8 cellular contexts compared by ENCODE assay signal in the genomic region with DNA sequence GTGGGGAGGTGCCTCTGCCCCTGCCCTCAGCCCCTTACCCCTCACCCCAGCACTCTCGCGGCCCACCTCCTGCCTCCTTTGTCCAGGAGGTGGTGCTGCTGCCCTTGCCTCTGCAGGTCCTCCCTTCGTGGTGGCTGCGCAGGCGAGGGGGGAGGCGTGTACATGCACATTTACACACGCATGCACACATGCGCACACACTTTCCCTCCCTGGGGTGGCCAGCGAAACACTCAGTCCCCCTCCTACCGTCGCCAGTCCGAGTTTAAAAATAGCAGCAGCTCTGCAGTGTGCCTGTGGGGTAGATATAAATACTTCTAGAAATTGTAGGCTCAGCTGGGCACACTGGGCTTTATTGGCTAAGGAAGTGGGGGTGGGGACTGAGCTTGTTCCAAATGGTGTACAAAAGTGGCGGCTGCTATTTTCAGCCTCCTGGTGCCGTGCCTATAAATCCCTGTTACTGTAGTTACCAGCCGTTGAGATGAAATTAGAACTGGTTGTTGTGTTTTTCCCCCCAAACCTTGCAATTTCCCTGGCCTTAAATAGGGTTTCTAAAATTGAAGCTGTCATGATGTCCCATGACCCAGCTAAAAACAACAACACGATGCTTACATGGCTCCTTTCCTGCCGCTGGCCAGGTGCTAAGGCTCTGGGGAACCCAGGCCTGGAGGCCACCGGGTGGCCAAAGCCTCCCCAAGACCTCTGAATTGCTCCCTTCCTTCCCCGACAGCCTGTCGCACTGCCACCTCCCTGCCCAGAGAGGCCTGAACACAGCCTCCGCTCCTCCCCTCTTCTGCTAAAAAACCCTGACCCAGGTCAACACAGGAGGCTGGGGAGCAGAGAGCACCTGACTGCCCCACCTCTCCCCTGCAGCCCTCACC. TPM values are rescaled to one million over a fixed set of nuclear protein-coding genes. Genes with fewer than 3 reads are reported as not detected.
DNase-seq lines count a peak whose midpoint lies in the region; ATAC-seq and TF ChIP-seq lines count a peak whose summit lies in the region.
"Had no signal": no experiment of that assay in that cellular context is flagged by ENCODE, and none has a peak within 500 bp of the region (broad histone marks: within the 10 kb centered on the region; RNA-seq: fewer than 3 reads in every experiment).

No MANE protein-coding gene starts in this region.

- no peak for TF ChIP-seq EP300 in upper lobe of left lung (IDR thresholded peaks at IDR 0.05)

- TF ChIP-seq CTCF in Loucy (conservative IDR thresholded peaks at IDR 0.05; ENCODE audit: low read length), result peak; percentile 57
- TF ChIP-seq CTCF in upper lobe of left lung (IDR thresholded peaks at IDR 0.05), result peak in 4 of 6 experiments; percentile 17 to 32 (median 22)

- H3K4me3 ChIP-seq in Loucy (ENCODE audit: low read length, poor library complexity, severe bottlenecking) (no peak overlapping the region), upper lobe of left lung (no peak overlapping the region)
- H3K4me3 ChIP-seq in effector memory CD4-positive, alpha-beta T cell (ENCODE audit: insufficient read depth, low read depth, low read length, poor library complexity, severe bottlenecking), result no peak overlapping the region

- ATAC-seq in upper lobe of left lung (ENCODE audit: low FRiP score in 2 of 2), result no peak

- H3K4me1 ChIP-seq in Loucy (ENCODE audit: insufficient read depth, low read length, poor library complexity, severe bottlenecking), result no peaks in the 10 kb centered on the region
- no peaks in the 10 kb centered on the region for H3K4me1 ChIP-seq in upper lobe of left lung
- no peaks in the 10 kb centered on the region for H3K4me1 ChIP-seq in effector memory CD4-positive, alpha-beta T cell (ENCODE audit: control insufficient read depth, insufficient read depth, low read length, poor library complexity, severe bottlenecking)

- no peak for TF ChIP-seq POLR2A in upper lobe of left lung (IDR thresholded peaks at IDR 0.05)

- no peaks in the 10 kb centered on the region for H3F3A ChIP-seq in Loucy (ENCODE audit: low read depth)

- H3K27ac ChIP-seq in upper lobe of left lung, result peak overlapping the region; percentile 26 to 77 (median 49)
- H3K27ac ChIP-seq in effector memory CD4-positive, alpha-beta T cell (ENCODE audit: insufficient read depth, low read length, poor library complexity, severe bottlenecking), result no peak overlapping the region

- H3K9me2 ChIP-seq in Loucy (replicated peaks; ENCODE audit: low read depth, low read length), result no peaks in the 10 kb centered on the region

- H3K36me3 ChIP-seq in Loucy (ENCODE audit: insufficient read depth, low read length) (no peaks in the 10 kb centered on the region), upper lobe of left lung (peaks cover 23 to 95% (median 85%) of the 10 kb centered on the region in 4 donors)
- peaks cover 56% of the 10 kb centered on the region for H3K36me3 ChIP-seq in effector memory CD4-positive, alpha-beta T cell (ENCODE audit: control insufficient read depth, insufficient read depth, low read length)

- H2AFZ ChIP-seq in Loucy (ENCODE audit: low read length), result no peak overlapping the region

- WGBS in upper lobe of left lung, 2 donors, result 79 to 84% methylated on average over 10 to 21 of the region's 21 CpGs

- no peak overlapping the region for H3K9ac ChIP-seq in Loucy (ENCODE audit: low read depth, low read length, poor library complexity, severe bottlenecking)

- H3K79me2 ChIP-seq in Loucy (ENCODE audit: insufficient read depth, low read length), result no peaks in the 10 kb centered on the region

- H3K4me2 ChIP-seq in Loucy (ENCODE audit: low read depth, low read length, poor library complexity, severe bottlenecking), result no peak overlapping the region

- H4K20me1 ChIP-seq in Loucy (ENCODE audit: insufficient read depth, low read length, poor library complexity, severe bottlenecking), result no peaks in the 10 kb centered on the region

- DNase-seq in astrocyte of the hippocampus (ENCODE audit: low read depth, low spot score), result peak; percentile 26
- DNase-seq in left kidney (ENCODE audit: low read depth, low spot score), result peak; percentile 18
- DNase-seq in upper lobe of left lung, result no peak
- no peak for DNase-seq in NCI-H1105 treated with DMSO at 0.1 percent for 48 hours (lab: John Stamatoyannopoulos, UW)
- DNase-seq in NK-92 treated with Interleukin-12 subunit alpha and Interleukin-12 subunit beta, amount 100 ng/mL, for 24 hours (lab: John Stamatoyannopoulos, UW), result no peak
- no peak for DNase-seq in effector memory CD4-positive, alpha-beta T cell

- H3K9me3 ChIP-seq in Loucy (ENCODE audit: insufficient read depth, low read depth, low read length) (no peaks in the 10 kb centered on the region), upper lobe of left lung (no peaks in the 10 kb centered on the region)
- no peaks in the 10 kb centered on the region for H3K9me3 ChIP-seq in effector memory CD4-positive, alpha-beta T cell (ENCODE audit: control insufficient read depth, low read length)

- no peaks in the 10 kb centered on the region for H3K27me3 ChIP-seq in Loucy (ENCODE audit: insufficient read depth, low read length, poor library complexity, severe bottlenecking)
- no peaks in the 10 kb centered on the region for H3K27me3 ChIP-seq in upper lobe of left lung
- H3K27me3 ChIP-seq in effector memory CD4-positive, alpha-beta T cell (replicated peaks; ENCODE audit: control insufficient read depth, insufficient read depth, low read length, poor library complexity, severe bottlenecking), result no peaks in the 10 kb centered on the region

RNA-seq across cellular contexts. Expression of a gene that starts 12.4 kb away (rescaled TPM):
- total RNA-seq in upper lobe of left lung, result 100 to 1,000 TPM in 1 of 6 donors, 10 to 100 TPM in 5; 31.6 to 189 (median 50.3) TPM

RNA-seq across cellular contexts. Expression of a gene that starts 14.4 kb away (rescaled TPM):
- total RNA-seq in upper lobe of left lung, result 1 to 10 TPM in 1 of 6 donors, under 1 TPM in 3, not detected in 2; 0.26 to 6.3 (median 0.73) TPM
- total RNA-seq: T-helper 1 cell treated with Interleukin-12 subunit alpha and Interleukin-12 subunit beta and Interleukin-4 antibody, amounts not matched to agents 30 ng/mL and 1 ng/mL, for 36 hours had no signal

RNA-seq across cellular contexts. Expression of a gene that starts 40.9 kb away (rescaled TPM):
- total RNA-seq in upper lobe of left lung, result 1 to 10 TPM in 1 of 6 donors, under 1 TPM in 2, not detected in 3; 0.94 to 6.3 (median 0.98) TPM

Comparison
In these comparisons a context has a peak if more than half of its experiments do, and no peak if none do; other contexts are left out.
1. DNase-seq: peak in astrocyte of the hippocampus (single experiment) and left kidney (single experiment); none in upper lobe of left lung (0 of 2), NCI-H1105 treated with DMSO at 0.1 percent for 48 hours (single experiment), NK-92 treated with Interleukin-12 subunit alpha and Interleukin-12 subunit beta, amount 100 ng/mL, for 24 hours (single experiment) and effector memory CD4-positive, alpha-beta T cell (0 of 3).